Comparison of ENCODE assay signal across 8 cellular contexts in genomic region chrX:68183612-68184214, GRCh38.
DNase-seq lines count a peak whose midpoint lies in the region; ATAC-seq, FAIRE-seq and TF ChIP-seq lines count a peak whose summit lies in the region.

No MANE protein-coding gene starts in this region.

- no peaks in the 10 kb centered on the region for H3K27me3 ChIP-seq in OCI-LY3 (ENCODE audit: low read depth, low read length)

- no peak overlapping the region for H3K27ac ChIP-seq in OCI-LY3 (ENCODE audit: low read length)

- H2AFZ ChIP-seq in OCI-LY3 (ENCODE audit: low read depth, low read length): no peak overlapping the region

- FAIRE-seq in A204.1 (lab: Jason Lieb, UNC): peak; percentile 29

- no peaks in the 10 kb centered on the region for H4K20me1 ChIP-seq in OCI-LY3 (ENCODE audit: insufficient read depth, low read length)

- no peak overlapping the region for H3K4me3 ChIP-seq in OCI-LY3 (ENCODE audit: low read length)

- no peak for ATAC-seq in GM21619 (IDR thresholded peaks at IDR 0.05; ENCODE audit: unreplicated experiment)
- ATAC-seq in GM21390 (IDR thresholded peaks at IDR 0.05; ENCODE audit: unreplicated experiment): no peak

- no peaks in the 10 kb centered on the region for H3K9me3 ChIP-seq in OCI-LY3 (ENCODE audit: insufficient read depth, low read length)

- H3K79me2 ChIP-seq in OCI-LY3 (ENCODE audit: low read length): no peaks in the 10 kb centered on the region

- in situ Hi-C loops in GM13977 (cut with MboI; ENCODE audit: low pct_unique_long_range_greater_than_20kb, low sequenced_read_pairs, unreplicated experiment): no loop called here

- H3K4me2 ChIP-seq in OCI-LY3 (ENCODE audit: low read length): peak overlapping the region; percentile 44; the same call in 1 of the 2 replicates

- H3K9ac ChIP-seq in OCI-LY3 (ENCODE audit: low read length): no peak overlapping the region

- H3K36me3 ChIP-seq in OCI-LY3 (replicated peaks; ENCODE audit: low read depth, low read length): no peaks in the 10 kb centered on the region

- no peak for DNase-seq in GM13977 (ENCODE audit: low spot score)
- peak; percentile 4 for DNase-seq in fibroblast of gingiva (ENCODE audit: low read depth)
- no peak for DNase-seq in stimulated activated CD4-positive, alpha-beta T cell treated with anti-CD3 and anti-CD28 coated beads, Interleukin-4, amount 100 ng/mL, for 4 hours
- DNase-seq in cerebellar nuclear complex (lab: John Stamatoyannopoulos, UW): no peak

- H3K4me1 ChIP-seq in OCI-LY3 (ENCODE audit: low read length): peaks cover 5% of the 10 kb centered on the region; the same call in 1 of the 2 replicates

- peak; percentile 55 for TF ChIP-seq CTCF in GM13977 (IDR thresholded peaks at IDR 0.05; ENCODE audit: extremely low read depth, insufficient read depth, missing control alignments)
- TF ChIP-seq CTCF in OCI-LY3 (IDR thresholded peaks at IDR 0.05; ENCODE audit: low read depth, low read length): peak; percentile 54
